Comparison of ENCODE assay signal across 11 cellular contexts in the genomic region with DNA sequence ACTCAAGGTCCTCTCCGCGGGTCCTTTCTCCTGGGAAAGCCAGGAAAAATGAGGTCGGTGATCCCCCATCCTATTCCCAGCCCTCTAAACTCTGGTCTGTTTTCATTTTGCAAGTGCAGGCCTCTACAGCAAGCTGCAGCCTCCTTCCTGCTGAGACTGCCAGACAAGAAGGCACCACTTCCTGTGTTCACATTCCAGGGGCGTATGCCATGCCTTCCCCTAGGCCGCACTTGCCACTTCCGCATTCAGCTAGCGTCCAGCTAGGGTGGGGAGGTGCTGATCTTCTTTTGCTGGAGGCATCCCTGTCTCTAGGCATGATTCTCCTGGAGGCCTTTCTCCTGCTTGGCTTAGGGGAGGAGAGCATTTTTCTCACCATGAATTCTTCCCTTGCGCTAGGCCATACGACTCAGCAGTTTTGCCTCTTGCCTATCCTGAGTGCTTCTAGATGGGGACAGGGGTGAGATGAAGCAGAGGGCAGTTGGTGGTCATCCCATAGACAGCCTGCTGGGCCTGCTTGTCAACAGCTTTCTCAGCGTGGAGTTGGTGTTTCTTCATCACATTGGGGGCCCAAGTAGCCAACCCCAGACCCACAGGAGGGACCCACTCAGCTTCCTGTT.
DNase-seq lines count a peak whose midpoint lies in the region; FAIRE-seq and TF ChIP-seq lines count a peak whose summit lies in the region.
"Had no signal": no experiment of that assay in that cellular context is flagged by ENCODE, and none has a peak within 500 bp of the region (broad histone marks: within the 10 kb centered on the region; RNA-seq: fewer than 3 reads in every experiment).

No MANE protein-coding gene starts in this region.

- no peak overlapping the region; the same call in 1 of the 2 replicates for H3K27ac ChIP-seq in WERI-Rb-1
- H3K27ac ChIP-seq: suprapubic skin had no signal

- no peaks in the 10 kb centered on the region for H3K27me3 ChIP-seq in WERI-Rb-1 (ENCODE audit: insufficient read depth, low read depth, severe bottlenecking)

- no peak overlapping the region for H3K4me3 Mint-ChIP-seq in neural crest cell

- peaks cover 5% of the 10 kb centered on the region for H3K27me3 Mint-ChIP-seq in neural crest cell (ENCODE audit: low read depth)

- no peaks in the 10 kb centered on the region for H3K9me3 Mint-ChIP-seq in neural crest cell

- no peaks in the 10 kb centered on the region for H3K9me3 ChIP-seq in WERI-Rb-1 (ENCODE audit: severe bottlenecking)
- H3K9me3 ChIP-seq: suprapubic skin had no signal

- no peaks in the 10 kb centered on the region for H3K36me3 ChIP-seq in WERI-Rb-1
- H3K36me3 ChIP-seq: suprapubic skin had no signal

- DNase-seq in GM04504 (ENCODE audit: low read depth), result peak; percentile 13
- peak; percentile 57 for DNase-seq in NOMO-1 treated with DMSO at 0.1 percent for 48 hours (lab: John Stamatoyannopoulos, UW; ENCODE audit: unreplicated experiment)
- peak; percentile 27 for DNase-seq in epidermal melanocyte (ENCODE audit: insufficient read length, low spot score)
- DNase-seq in neural crest cell (ENCODE audit: low read depth, low spot score), result no peak
- DNase-seq in WERI-Rb-1, result no peak
- no peak for DNase-seq in NCI-H2081 (lab: John Stamatoyannopoulos, UW)
- DNase-seq in RCC 7860 (ENCODE audit: low spot score), result no peak
- DNase-seq: NCI-H1694 had no signal

- H3K27ac Mint-ChIP-seq in neural crest cell (ENCODE audit: unreplicated experiment), result peak overlapping the region; percentile 53

- no peak for TF ChIP-seq CTCF in neural crest cell (conservative IDR thresholded peaks at IDR 0.05)
- no peak for TF ChIP-seq CTCF in WERI-Rb-1 (IDR thresholded peaks at IDR 0.05; ENCODE audit: low read depth, low read length)

- H3K4me1 Mint-ChIP-seq in neural crest cell, result peaks cover 57% of the 10 kb centered on the region

- no peak overlapping the region for H3K4me3 ChIP-seq in WERI-Rb-1 (ENCODE audit: low read depth, low read length)
- H3K4me3 ChIP-seq: skin epidermis, suprapubic skin had no signal

- no peaks in the 10 kb centered on the region for H3K36me3 Mint-ChIP-seq in neural crest cell (ENCODE audit: low read depth)

- no peak for FAIRE-seq in RCC 7860 (lab: Jason Lieb, UNC)
- FAIRE-seq: islet of Langerhans had no signal

Comparison
In these comparisons a context has a peak if more than half of its experiments do, and no peak if none do; other contexts are left out.
1. DNase-seq: peak in GM04504 (single experiment), NOMO-1 treated with DMSO at 0.1 percent for 48 hours (single experiment) and epidermal melanocyte (single experiment); none in neural crest cell (single experiment), WERI-Rb-1 (single experiment), NCI-H2081 (0 of 2) and RCC 7860 (single experiment).